25 cellular contexts compared by ENCODE assay signal in the genomic region with DNA sequence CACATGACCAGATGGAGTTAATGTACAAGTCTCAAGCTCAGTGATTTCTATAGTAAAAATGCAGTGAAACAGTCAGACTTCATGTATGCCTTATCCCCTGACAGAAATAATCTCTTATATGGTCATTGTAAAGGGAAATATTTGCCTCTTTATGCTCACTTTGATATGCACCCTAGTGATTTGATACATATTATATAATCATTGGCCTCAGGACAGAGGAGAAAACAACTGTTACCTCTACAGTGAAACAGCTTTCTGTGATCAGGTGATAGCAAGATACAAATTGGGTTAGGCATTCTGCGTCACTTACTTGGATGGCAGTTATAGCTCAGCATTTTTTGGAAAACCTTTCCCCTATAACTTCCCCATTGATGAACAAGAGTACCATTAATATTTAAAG.
"Had no signal": no experiment of that assay in that cellular context is flagged by ENCODE, and none has a peak within 500 bp of the region (broad histone marks: within the 10 kb centered on the region; RNA-seq: fewer than 3 reads in every experiment).

No MANE protein-coding gene starts in this region.

- H3K36me3 Mint-ChIP-seq: naive thymus-derived CD8-positive, alpha-beta T cell had no signal

- H3K9me3 ChIP-seq: esophagus squamous epithelium, gastrocnemius medialis, heart right ventricle, left lung, lower lobe of right lung, mucosa of descending colon had no signal

- H3K27me3 Mint-ChIP-seq: dendritic cell treated with granulocyte-macrophage colony-stimulating factor and Interleukin-4, amounts not matched to agents 40 ng/mL and 50 ng/mL, for 4 days; effector memory CD8-positive, alpha-beta T cell; naive B cell had no signal

- ATAC-seq: effector memory CD8-positive, alpha-beta T cell; esophagus mucosa; gastrocnemius medialis; heart right ventricle; left cardiac atrium; left lung; left ventricle myocardium superior; lower lobe of right lung; mucosa of descending colon; naive thymus-derived CD8-positive, alpha-beta T cell had no signal

- H3K4me3 Mint-ChIP-seq: dendritic cell treated with granulocyte-macrophage colony-stimulating factor and Interleukin-4, amounts not matched to agents 40 ng/mL and 50 ng/mL, for 4 days; effector memory CD8-positive, alpha-beta T cell; endodermal cell; mesothelial cell of epicardium; naive B cell; naive thymus-derived CD8-positive, alpha-beta T cell had no signal

- H3K27me3 ChIP-seq: esophagus squamous epithelium, gastrocnemius medialis, heart right ventricle, left lung had no signal

- DNase-seq: cortex of kidney; effector CD8-positive, alpha-beta T cell; effector memory CD8-positive, alpha-beta T cell; endodermal cell; erythroblast; esophagus squamous epithelium; foreskin fibroblast; foreskin melanocyte; gastrocnemius medialis; glutamatergic neuron; head of caudate nucleus; heart right ventricle; hippocampal formation; left cardiac atrium; left lung; left ventricle myocardium superior; lower lobe of right lung; mesenchymal stem cell; mucosa of descending colon; naive B cell; naive thymus-derived CD8-positive, alpha-beta T cell had no signal

- H3K9me3 Mint-ChIP-seq: dendritic cell treated with granulocyte-macrophage colony-stimulating factor and Interleukin-4, amounts not matched to agents 40 ng/mL and 50 ng/mL, for 4 days; effector memory CD8-positive, alpha-beta T cell; endodermal cell; naive B cell; naive thymus-derived CD8-positive, alpha-beta T cell had no signal

- H3K4me3 ChIP-seq: esophagus squamous epithelium, gastrocnemius medialis, heart right ventricle, left lung, lower lobe of right lung, mucosa of descending colon had no signal

- H3K27ac Mint-ChIP-seq: dendritic cell treated with granulocyte-macrophage colony-stimulating factor and Interleukin-4, amounts not matched to agents 40 ng/mL and 50 ng/mL, for 4 days; effector memory CD8-positive, alpha-beta T cell; endodermal cell; mesothelial cell of epicardium; naive B cell; naive thymus-derived CD8-positive, alpha-beta T cell had no signal

- H3K36me3 ChIP-seq: esophagus squamous epithelium, gastrocnemius medialis, heart right ventricle, left lung, lower lobe of right lung had no signal

- H3K27ac ChIP-seq: epithelial cell of prostate, esophagus squamous epithelium, left lung, lower lobe of right lung had no signal
